ENCODE assay signal across 19 cellular contexts in genomic region chr17:31738067-31738466, GRCh38.
DNase-seq lines count a peak whose midpoint lies in the region; ATAC-seq and TF ChIP-seq lines count a peak whose summit lies in the region.
"Had no signal": no experiment of that assay in that cellular context is flagged by ENCODE, and none has a peak within 500 bp of the region (broad histone marks: within the 10 kb centered on the region; RNA-seq: fewer than 3 reads in every experiment).

No MANE protein-coding gene starts in this region.

- H3K79me2 ChIP-seq in HCT116 (ENCODE audit: insufficient read depth, low read length), result no peaks in the 10 kb centered on the region

- H3K4me1 Mint-ChIP-seq in natural killer cell treated with Interleukin-12 subunit alpha and Interleukin-12 subunit beta and Interleukin-15 and Interleukin-18, amount 100 ng/mL, for 72 hours (ENCODE audit: low read depth in 2 of 2), result no peaks in the 10 kb centered on the region
- no peaks in the 10 kb centered on the region for H3K4me1 Mint-ChIP-seq in activated CD4-positive, alpha-beta T cell treated with anti-CD3 and anti-CD28 coated beads, Interleukin-2, amount 10 ng/mL, durations not matched to agents 7 days and 5 days
- H3K4me1 Mint-ChIP-seq: activated naive CD4-positive, alpha-beta T cell treated with anti-CD3 and anti-CD28 coated beads, Interleukin-2, amount 50 U/mL, for 24 hours had no signal

- peak overlapping the region; percentile 79 for H2AFZ ChIP-seq in HCT116 (ENCODE audit: low read depth, low read length, poor library complexity, severe bottlenecking)

- no peak for TF ChIP-seq EP300 in gastroesophageal sphincter (IDR thresholded peaks at IDR 0.05)

- H3K27me3 ChIP-seq in HCT116 (ENCODE audit: insufficient read depth, low read length) (no peaks in the 10 kb centered on the region), gastroesophageal sphincter (no peaks in the 10 kb centered on the region), prostate gland (replicated peaks; ENCODE audit: insufficient read depth) (no peaks in the 10 kb centered on the region)
- H3K27me3 ChIP-seq: upper lobe of right lung had no signal

- H3K4me1 ChIP-seq in HCT116 (ENCODE audit: control insufficient read depth in 1 of 2, insufficient read depth in 2 of 2, low read length in 2 of 2), result peaks cover 0 to 6% of the 10 kb centered on the region in 2 experiments; a peak in 2 of 4 replicates
- H3K4me1 ChIP-seq in gastroesophageal sphincter, result peaks cover 0 to 49% (median 11%) of the 10 kb centered on the region in 3 donors
- H3K4me1 ChIP-seq in prostate gland (replicated peaks), result peaks cover 9% of the 10 kb centered on the region
- H3K4me1 ChIP-seq: upper lobe of right lung had no signal

- RAD21 ChIA-PET in HCT116 (lab: Charles Lee; ENCODE audit: low non-redundant PET in 1 of 2, low total read pairs in 2 of 2, uncharacterized antibody in 2 of 2, unreplicated experiment in 2 of 2), result no interaction called here

- H3K9me3 Mint-ChIP-seq in natural killer cell treated with Interleukin-12 subunit alpha and Interleukin-12 subunit beta and Interleukin-15 and Interleukin-18, amount 100 ng/mL, for 72 hours, result no peaks in the 10 kb centered on the region
- no peaks in the 10 kb centered on the region for H3K9me3 Mint-ChIP-seq in activated CD4-positive, alpha-beta T cell treated with anti-CD3 and anti-CD28 coated beads, Interleukin-2, amount 10 ng/mL, durations not matched to agents 7 days and 5 days
- H3K9me3 Mint-ChIP-seq: activated CD8-positive, alpha-beta T cell treated with anti-CD3 and anti-CD28 coated beads for 36 hours; activated naive CD4-positive, alpha-beta T cell treated with anti-CD3 and anti-CD28 coated beads, Interleukin-2, amount 50 U/mL, for 24 hours; activated T-cell treated with anti-CD3 and anti-CD28 coated beads, Interleukin-2, amount 50 U/mL, for 4 hours; stimulated activated naive CD8-positive, alpha-beta T cell treated with anti-CD3 and anti-CD28 coated beads, Interleukin-15, Interleukin-2, amounts not matched to agents 100 ng/mL and 50 ng/mL, for 24 hours had no signal

- no peak overlapping the region for H3K4me3 Mint-ChIP-seq in natural killer cell treated with Interleukin-12 subunit alpha and Interleukin-12 subunit beta and Interleukin-15 and Interleukin-18, amount 100 ng/mL, for 72 hours
- no peak overlapping the region for H3K4me3 Mint-ChIP-seq in activated CD4-positive, alpha-beta T cell treated with anti-CD3 and anti-CD28 coated beads, Interleukin-2, amount 10 ng/mL, durations not matched to agents 7 days and 5 days
- H3K4me3 Mint-ChIP-seq: activated CD8-positive, alpha-beta T cell treated with anti-CD3 and anti-CD28 coated beads for 36 hours; activated naive CD4-positive, alpha-beta T cell treated with anti-CD3 and anti-CD28 coated beads, Interleukin-2, amount 50 U/mL, for 24 hours; activated T-cell treated with anti-CD3 and anti-CD28 coated beads, Interleukin-2, amount 50 U/mL, for 4 hours; stimulated activated naive CD8-positive, alpha-beta T cell treated with anti-CD3 and anti-CD28 coated beads, Interleukin-15, Interleukin-2, amounts not matched to agents 100 ng/mL and 50 ng/mL, for 24 hours had no signal

- no peak overlapping the region for H3K4me3 ChIP-seq in HCT116 (replicated peaks in 1 of 2; ENCODE audit: low read depth in 1 of 2, low read length in 2 of 2)
- no peak overlapping the region for H3K4me3 ChIP-seq in gastroesophageal sphincter
- no peak overlapping the region for H3K4me3 ChIP-seq in prostate gland
- H3K4me3 ChIP-seq: upper lobe of right lung had no signal

- DNase-seq in HCT116 (ENCODE audit: low read depth, low spot score), result no peak
- peak; percentile 18 for DNase-seq in NCI-H774 (lab: John Stamatoyannopoulos, UW)
- DNase-seq in prostate gland (ENCODE audit: low spot score), result peak; percentile 63
- DNase-seq in HCEC 1CT, result no peak
- no peak for DNase-seq in NCI-H510A (lab: John Stamatoyannopoulos, UW)
- no peak for DNase-seq in natural killer cell treated with Interleukin-12 subunit alpha and Interleukin-12 subunit beta and Interleukin-15 and Interleukin-18, amount 100 ng/mL, for 72 hours (ENCODE audit: low spot score)
- no peak for DNase-seq in activated CD4-positive, alpha-beta T cell treated with anti-CD3 and anti-CD28 coated beads, Interleukin-2, amount 10 ng/mL, durations not matched to agents 7 days and 5 days
- DNase-seq: activated CD8-positive, alpha-beta T cell treated with anti-CD3 and anti-CD28 coated beads for 36 hours; activated T-cell treated with anti-CD3 and anti-CD28 coated beads, Interleukin-2, amount 50 U/mL, for 4 hours; EL; foreskin fibroblast; NCI-H1105 treated with DMSO at 0.1 percent for 48 hours; NCI-H2171; upper lobe of right lung; WERI-Rb-1 had no signal

- intact Hi-C loops in HCT116 (cut with micrococcal nuclease), result no loop called here
- intact Hi-C loops in prostate gland (cut with DNase I), result loop anchor here (5.0 kb wide), 1 partner anchor 104 kb away; no protein-coding TSS in a partner anchor

- H3K36me3 Mint-ChIP-seq in natural killer cell treated with Interleukin-12 subunit alpha and Interleukin-12 subunit beta and Interleukin-15 and Interleukin-18, amount 100 ng/mL, for 72 hours, result no peaks in the 10 kb centered on the region
- no peaks in the 10 kb centered on the region for H3K36me3 Mint-ChIP-seq in activated CD4-positive, alpha-beta T cell treated with anti-CD3 and anti-CD28 coated beads, Interleukin-2, amount 10 ng/mL, durations not matched to agents 7 days and 5 days (ENCODE audit: low read depth)
- H3K36me3 Mint-ChIP-seq: activated naive CD4-positive, alpha-beta T cell treated with anti-CD3 and anti-CD28 coated beads, Interleukin-2, amount 50 U/mL, for 24 hours had no signal

- no peak for TF ChIP-seq POLR2A in HCT116 (IDR thresholded peaks at IDR 0.05; ENCODE audit: borderline replicate concordance, extremely low read depth, insufficient read depth, insufficient read length)
- no peak for TF ChIP-seq POLR2A in gastroesophageal sphincter (IDR thresholded peaks at IDR 0.05)
- TF ChIP-seq POLR2A in prostate gland (IDR thresholded peaks at IDR 0.05), result no peak

- no TSS peak for BruUV-seq in HCT116 (replicated peaks; lab: Mats Ljungman, UMichigan)

- H3K9me3 ChIP-seq in HCT116 (ENCODE audit: control insufficient read depth in 1 of 2, insufficient read depth in 1 of 2, low read depth in 1 of 2, low read length in 2 of 2) (no peaks in the 10 kb centered on the region), gastroesophageal sphincter (no peaks in the 10 kb centered on the region), prostate gland (no peaks in the 10 kb centered on the region)
- H3K9me3 ChIP-seq: upper lobe of right lung had no signal

- no peaks in the 10 kb centered on the region for H3K36me3 ChIP-seq in HCT116 (ENCODE audit: control insufficient read depth in 1 of 2, insufficient read depth in 2 of 2, low read length in 2 of 2)
- H3K36me3 ChIP-seq in gastroesophageal sphincter, result no peaks in the 10 kb centered on the region
- H3K36me3 ChIP-seq in prostate gland, result no peaks in the 10 kb centered on the region
- H3K36me3 ChIP-seq: upper lobe of right lung, WERI-Rb-1 had no signal

- no peak overlapping the region for H3K9ac ChIP-seq in HCT116 (ENCODE audit: low read length)
- H3K9ac ChIP-seq: KMS-11 had no signal

- H3K27ac Mint-ChIP-seq in natural killer cell treated with Interleukin-12 subunit alpha and Interleukin-12 subunit beta and Interleukin-15 and Interleukin-18, amount 100 ng/mL, for 72 hours, result no peak overlapping the region
- H3K27ac Mint-ChIP-seq in activated CD4-positive, alpha-beta T cell treated with anti-CD3 and anti-CD28 coated beads, Interleukin-2, amount 10 ng/mL, durations not matched to agents 7 days and 5 days, result no peak overlapping the region
- H3K27ac Mint-ChIP-seq: activated CD8-positive, alpha-beta T cell treated with anti-CD3 and anti-CD28 coated beads for 36 hours; activated naive CD4-positive, alpha-beta T cell treated with anti-CD3 and anti-CD28 coated beads, Interleukin-2, amount 50 U/mL, for 24 hours; stimulated activated naive CD8-positive, alpha-beta T cell treated with anti-CD3 and anti-CD28 coated beads, Interleukin-15, Interleukin-2, amounts not matched to agents 100 ng/mL and 50 ng/mL, for 24 hours had no signal

- POLR2A ChIA-PET in HCT116 (lab: Charles Lee), result no interaction called here
- POLR2A ChIA-PET in activated CD4-positive, alpha-beta T cell treated with anti-CD3 and anti-CD28 coated beads, Interleukin-2, amount 10 ng/mL, durations not matched to agents 7 days and 5 days (lab: Charles Lee), result no interaction called here

- H3K27ac ChIP-seq in HCT116 (ENCODE audit: low read depth, low read length) (no peak overlapping the region), gastroesophageal sphincter (peak overlapping the region in 3 of 4 donors; percentile 55 to 70 (median 70)), prostate gland (no peak overlapping the region)
- H3K27ac ChIP-seq: KMS-11, upper lobe of right lung, WERI-Rb-1 had no signal

- no peaks in the 10 kb centered on the region for H4K20me1 ChIP-seq in HCT116 (ENCODE audit: insufficient read depth)

- H3K9me2 ChIP-seq in HCT116 (ENCODE audit: insufficient read depth), result no peaks in the 10 kb centered on the region

- TF ChIP-seq CTCF in HCT116 (IDR thresholded peaks at IDR 0.05 in 2 of 3, conservative IDR thresholded peaks at IDR 0.05 in 1 of 3; ENCODE audit: borderline replicate concordance in 1 of 3, insufficient read depth in 1 of 3, low read depth in 2 of 3, low read length in 2 of 3), result peak; percentile 22 to 36 (median 32); a peak in 3 of 6 replicates
- TF ChIP-seq CTCF in gastroesophageal sphincter (IDR thresholded peaks at IDR 0.05), result no peak
- peak in 2 of 4 experiments; percentile 43 to 53 for TF ChIP-seq CTCF in prostate gland (IDR thresholded peaks at IDR 0.05)

- H3K4me2 ChIP-seq in HCT116 (ENCODE audit: low read length), result peak overlapping the region; percentile 17; the same call in 1 of the 2 replicates
- H3K4me2 ChIP-seq: KMS-11 had no signal

- 73 to 83% methylated on average over 6 to 7 of the region's 8 CpGs for WGBS in gastroesophageal sphincter (ENCODE audit: low coverage in 1 of 2), 2 donors
- 52% methylated on average over 8 of the region's 8 CpGs for WGBS in prostate gland

- ATAC-seq in HCT116, result peak; percentile 80
- ATAC-seq in gastroesophageal sphincter, result no peak
- no peak for ATAC-seq in natural killer cell treated with Interleukin-12 subunit alpha and Interleukin-12 subunit beta and Interleukin-15 and Interleukin-18, amount 100 ng/mL, for 72 hours
- ATAC-seq: activated CD8-positive, alpha-beta T cell treated with anti-CD3 and anti-CD28 coated beads for 36 hours; activated T-cell treated with anti-CD3 and anti-CD28 coated beads, Interleukin-2, amount 50 U/mL, for 4 hours; upper lobe of right lung had no signal

- CTCF ChIA-PET in HCT116 (lab: Charles Lee), result interaction anchor here (1.0 to 1.2 kb wide), 2 partner anchors 26 to 104 kb away, joined by 3 to 4 read pairs; no protein-coding TSS in a partner anchor
- CTCF ChIA-PET in activated CD4-positive, alpha-beta T cell treated with anti-CD3 and anti-CD28 coated beads, Interleukin-2, amount 10 ng/mL, durations not matched to agents 7 days and 5 days (lab: Charles Lee), result no interaction called here

- TF ChIP-seq RAD21 in HCT116 (IDR thresholded peaks at IDR 0.05; ENCODE audit: low read depth), result peak; percentile 50

- H3K27me3 Mint-ChIP-seq in natural killer cell treated with Interleukin-12 subunit alpha and Interleukin-12 subunit beta and Interleukin-15 and Interleukin-18, amount 100 ng/mL, for 72 hours, result peaks cover 12 to 16% of the 10 kb centered on the region in 2 donors
- H3K27me3 Mint-ChIP-seq in activated CD4-positive, alpha-beta T cell treated with anti-CD3 and anti-CD28 coated beads, Interleukin-2, amount 10 ng/mL, durations not matched to agents 7 days and 5 days, result peaks cover 10% of the 10 kb centered on the region
- H3K27me3 Mint-ChIP-seq: activated naive CD4-positive, alpha-beta T cell treated with anti-CD3 and anti-CD28 coated beads, Interleukin-2, amount 50 U/mL, for 24 hours had no signal

Comparison
In these comparisons a context has a peak if more than half of its experiments do, and no peak if none do; other contexts are left out.
1. DNase-seq: peak in NCI-H774 (single experiment) and prostate gland (single experiment); none in HCT116 (single experiment), HCEC 1CT (single experiment), NCI-H510A (single experiment), natural killer cell treated with Interleukin-12 subunit alpha and Interleukin-12 subunit beta and Interleukin-15 and Interleukin-18, amount 100 ng/mL, for 72 hours (single experiment) and activated CD4-positive, alpha-beta T cell treated with anti-CD3 and anti-CD28 coated beads, Interleukin-2, amount 10 ng/mL, durations not matched to agents 7 days and 5 days (single experiment).
2. H3K27ac ChIP-seq: peak in gastroesophageal sphincter (3 of 4); none in HCT116 (single experiment) and prostate gland (0 of 2).
3. CTCF ChIP-seq: peak in HCT116 (3 of 3); none in gastroesophageal sphincter (0 of 4).